ENCODE assay signal across 1 cellular context in genomic region chr3:170867143-170867542, GRCh38.
TF ChIP-seq lines count a peak whose summit lies in the region.

No MANE protein-coding gene starts in this region.

TF ChIP-seq in HepG2, 621 proteins besides CTCF, POLR2A, EP300 and RAD21:
- no peak for TF ChIP-seq ZNF530 (CRISPR knock-in tag; IDR thresholded peaks at IDR 0.05; ENCODE audit: low read depth)
- no peak for TF ChIP-seq ZIK1 (CRISPR knock-in tag; IDR thresholded peaks at IDR 0.05; ENCODE audit: borderline replicate concordance, low read depth)
- no peak for TF ChIP-seq PLSCR1 (CRISPR knock-in tag; IDR thresholded peaks at IDR 0.05; ENCODE audit: borderline replicate concordance)
- TF ChIP-seq ZNF879 (CRISPR knock-in tag; IDR thresholded peaks at IDR 0.05) = no peak
- TF ChIP-seq ZBTB7A (CRISPR knock-in tag; IDR thresholded peaks at IDR 0.05) = no peak
- no peak for TF ChIP-seq ZNF446 (CRISPR knock-in tag; IDR thresholded peaks at IDR 0.05)
- no peak for TF ChIP-seq ZNF577 (CRISPR knock-in tag; IDR thresholded peaks at IDR 0.05; ENCODE audit: borderline replicate concordance, low read depth)
- no peak for TF ChIP-seq JUNB (CRISPR knock-in tag; IDR thresholded peaks at IDR 0.05; ENCODE audit: borderline replicate concordance)
- no peak for TF ChIP-seq ZNF567 (CRISPR knock-in tag; IDR thresholded peaks at IDR 0.05; ENCODE audit: borderline replicate concordance)
- no peak for TF ChIP-seq SMYD3 (CRISPR knock-in tag; IDR thresholded peaks at IDR 0.05)
- no peak for TF ChIP-seq TBX3 (IDR thresholded peaks at IDR 0.05; ENCODE audit: borderline replicate concordance)
- TF ChIP-seq ZNF607 (CRISPR knock-in tag; IDR thresholded peaks at IDR 0.05; ENCODE audit: borderline replicate concordance) = no peak
- TF ChIP-seq ZFAT (CRISPR knock-in tag; conservative IDR thresholded peaks at IDR 0.05) = no peak
- TF ChIP-seq ZNF367 (CRISPR knock-in tag; IDR thresholded peaks at IDR 0.05; ENCODE audit: borderline replicate concordance) = no peak
- TF ChIP-seq MTERF4 (CRISPR knock-in tag; IDR thresholded peaks at IDR 0.05) = no peak
- TF ChIP-seq SP5 (CRISPR knock-in tag; IDR thresholded peaks at IDR 0.05; ENCODE audit: borderline replicate concordance, low read depth) = no peak
- no peak for TF ChIP-seq ZNF816 (CRISPR knock-in tag; IDR thresholded peaks at IDR 0.05; ENCODE audit: borderline replicate concordance)
